In genomic region chr17:64777413-64778101, GRCh38 we compare ENCODE assay signal across 8 cellular contexts.
DNase-seq lines count a peak whose midpoint lies in the region; ATAC-seq, FAIRE-seq and TF ChIP-seq lines count a peak whose summit lies in the region.

No MANE protein-coding gene starts in this region.

- H3K27ac ChIP-seq in kidney (ENCODE audit: low read depth in 2 of 2, low read length in 2 of 2), result no peak overlapping the region
- H3K27ac ChIP-seq in stomach smooth muscle (ENCODE audit: low read length), result no peak overlapping the region

- intact Hi-C loops in kidney (cut with DNase I), result no loop called here

- H3K9me3 ChIP-seq in kidney (ENCODE audit: control insufficient read depth in 1 of 2, low read length in 2 of 2) (no peaks in the 10 kb centered on the region), stomach smooth muscle (ENCODE audit: control insufficient read depth in 2 of 2, low read length in 2 of 2) (no peaks in the 10 kb centered on the region)

- H3K36me3 Mint-ChIP-seq in activated naive CD8-positive, alpha-beta T cell treated with anti-CD3 and anti-CD28 coated beads for 36 hours, result no peaks in the 10 kb centered on the region

- H3K4me3 ChIP-seq in kidney (ENCODE audit: low read length in 2 of 2) (peak overlapping the region in 1 of 2 donors; percentile 39), stomach smooth muscle (ENCODE audit: low read length in 2 of 2) (peak overlapping the region; percentile 55 to 68)

- peaks cover 20% of the 10 kb centered on the region for H3K27me3 Mint-ChIP-seq in activated naive CD8-positive, alpha-beta T cell treated with anti-CD3 and anti-CD28 coated beads for 36 hours

- H3K9me3 Mint-ChIP-seq in activated naive CD8-positive, alpha-beta T cell treated with anti-CD3 and anti-CD28 coated beads for 36 hours, result no peaks in the 10 kb centered on the region

- H3K4me3 Mint-ChIP-seq in activated naive CD8-positive, alpha-beta T cell treated with anti-CD3 and anti-CD28 coated beads for 36 hours, result peak overlapping the region; percentile 29

- H3K9ac ChIP-seq in kidney (ENCODE audit: low read length in 2 of 2) (no peak overlapping the region), stomach smooth muscle (ENCODE audit: low read length in 2 of 2) (no peak overlapping the region)

- H3K4me1 ChIP-seq in kidney (ENCODE audit: control insufficient read depth in 1 of 2, insufficient read depth in 1 of 2, low read depth in 1 of 2, low read length in 2 of 2) (peaks cover 0 to 29% of the 10 kb centered on the region in 2 donors), stomach smooth muscle (ENCODE audit: control insufficient read depth, insufficient read depth, low read length) (peaks cover 54% of the 10 kb centered on the region)

- TF ChIP-seq CTCF in kidney (IDR thresholded peaks at IDR 0.05; ENCODE audit: borderline replicate concordance, extremely low read depth, insufficient read depth), result no peak

- no peak for FAIRE-seq in kidney (lab: Jason Lieb, UNC)

- DNase-seq in DMS 273 treated with DMSO at 0.1 percent for 48 hours (lab: John Stamatoyannopoulos, UW) (peak; percentile 75), NAMALWA (ENCODE audit: low spot score) (peak; percentile 73), kidney (peak; percentile 70)
- DNase-seq in activated naive CD8-positive, alpha-beta T cell treated with anti-CD3 and anti-CD28 coated beads for 36 hours, result no peak
- DNase-seq in central memory CD4-positive, alpha-beta T cell, result no peak

- no peak overlapping the region for H3K27ac Mint-ChIP-seq in activated naive CD8-positive, alpha-beta T cell treated with anti-CD3 and anti-CD28 coated beads for 36 hours

- H3K36me3 ChIP-seq in kidney (ENCODE audit: control insufficient read depth in 1 of 2, insufficient read depth in 2 of 2, low read length in 2 of 2) (no peaks in the 10 kb centered on the region), stomach smooth muscle (ENCODE audit: control insufficient read depth in 2 of 2, insufficient read depth in 2 of 2, low read length in 2 of 2) (no peaks in the 10 kb centered on the region)

- peaks cover 23% of the 10 kb centered on the region for H3K4me1 Mint-ChIP-seq in activated naive CD8-positive, alpha-beta T cell treated with anti-CD3 and anti-CD28 coated beads for 36 hours

- ATAC-seq in GM18517 (IDR thresholded peaks at IDR 0.05; ENCODE audit: unreplicated experiment), result no peak
- ATAC-seq in HG03175 (IDR thresholded peaks at IDR 0.05; ENCODE audit: unreplicated experiment), result no peak

- H3K27me3 ChIP-seq in stomach smooth muscle (ENCODE audit: control insufficient read depth in 1 of 2, insufficient read depth in 2 of 2, low read length in 2 of 2), result peaks cover 30 to 40% of the 10 kb centered on the region in 2 donors

Comparison
In these comparisons a context has a peak if more than half of its experiments do, and no peak if none do; other contexts are left out.
1. DNase-seq: peak in DMS 273 treated with DMSO at 0.1 percent for 48 hours (single experiment), NAMALWA (single experiment) and kidney (single experiment); none in activated naive CD8-positive, alpha-beta T cell treated with anti-CD3 and anti-CD28 coated beads for 36 hours (single experiment) and central memory CD4-positive, alpha-beta T cell (single experiment).